ENCODE assay signal across 10 cellular contexts in the genomic region with DNA sequence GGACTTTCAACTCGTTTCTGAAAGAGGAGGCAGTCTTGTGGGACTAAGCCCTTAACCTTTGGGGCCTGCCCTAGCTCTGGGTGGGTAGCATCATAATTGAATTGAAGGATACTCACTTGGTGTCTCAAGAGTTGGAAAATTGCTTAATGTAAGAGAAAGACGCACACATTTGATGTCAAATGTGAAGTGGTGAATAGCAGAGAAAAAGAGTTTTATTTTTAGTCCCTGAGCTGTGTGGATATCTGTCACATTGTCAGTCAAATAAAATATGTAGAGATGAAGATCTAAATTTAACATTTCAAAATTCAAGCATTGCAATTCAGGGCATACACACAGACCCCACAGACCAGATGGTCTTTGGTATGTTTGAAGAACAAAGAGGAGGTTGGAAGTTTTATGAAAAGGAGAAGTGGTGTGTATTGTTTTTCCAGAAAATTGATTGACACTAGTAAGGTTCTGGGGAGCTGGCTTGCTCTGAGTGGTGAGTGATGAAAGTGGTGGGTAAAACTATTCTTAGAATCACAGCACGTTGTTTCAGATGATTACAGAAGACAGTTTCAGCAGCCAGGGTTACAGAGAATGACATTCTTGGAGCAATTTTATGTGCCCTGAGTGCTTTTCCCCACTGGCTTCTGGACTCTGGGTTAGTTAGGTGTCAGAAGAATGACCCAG. TPM values are rescaled to one million over a fixed set of nuclear protein-coding genes. Genes with fewer than 3 reads are reported as not detected.
DNase-seq lines count a peak whose midpoint lies in the region; ATAC-seq and TF ChIP-seq lines count a peak whose summit lies in the region.
"Had no signal": no experiment of that assay in that cellular context is flagged by ENCODE, and none has a peak within 500 bp of the region (broad histone marks: within the 10 kb centered on the region; RNA-seq: fewer than 3 reads in every experiment).

No MANE protein-coding gene starts in this region.

- H3K27ac ChIP-seq in SK-N-SH (ENCODE audit: low read depth in 2 of 2, low read length in 1 of 2) (no peak overlapping the region), heart left ventricle (peak overlapping the region in 11 of 12 donors; percentile 12 to 70 (median 26)), testis (no peak overlapping the region), sigmoid colon (no peak overlapping the region)

- TF ChIP-seq EP300 in SK-N-SH (IDR thresholded peaks at IDR 0.05; ENCODE audit: borderline replicate concordance in 1 of 2, low read depth in 1 of 2, low read length in 1 of 2): no peak
- TF ChIP-seq EP300 in sigmoid colon (IDR thresholded peaks at IDR 0.05): no peak

- intact Hi-C loops in heart left ventricle (cut with DNase I): no loop called here
- intact Hi-C loops in testis (cut with DNase I; ENCODE audit: low total_unique reads): no loop called here
- intact Hi-C loops in sigmoid colon (cut with DNase I): no loop called here

- H3K9me3 ChIP-seq in SK-N-SH: no peaks in the 10 kb centered on the region
- peaks cover 0 to 3% (median 0%) of the 10 kb centered on the region in 12 donors for H3K9me3 ChIP-seq in heart left ventricle
- no peaks in the 10 kb centered on the region for H3K9me3 ChIP-seq in testis
- no peaks in the 10 kb centered on the region for H3K9me3 ChIP-seq in sigmoid colon

- ATAC-seq in GM21723 (IDR thresholded peaks at IDR 0.05; ENCODE audit: unreplicated experiment): peak; percentile 65
- peak; percentile 79 to 94 (median 90) for ATAC-seq in heart left ventricle
- ATAC-seq: left lobe of liver had no signal

- peak overlapping the region; percentile 59; the same call in 1 of the 2 replicates for H3K4me2 ChIP-seq in SK-N-SH

- no peak overlapping the region for H3K9ac ChIP-seq in SK-N-SH

- no peaks in the 10 kb centered on the region for H4K20me1 ChIP-seq in SK-N-SH (ENCODE audit: insufficient read depth)

- TF ChIP-seq POLR2A in heart left ventricle (IDR thresholded peaks at IDR 0.05) (no peak), testis (IDR thresholded peaks at IDR 0.05) (no peak), sigmoid colon (IDR thresholded peaks at IDR 0.05) (no peak)

- H3F3A ChIP-seq in SK-N-SH (replicated peaks; ENCODE audit: insufficient read depth): peaks cover 2% of the 10 kb centered on the region

- 0 out of 4 replicates have a peak, but pooled peaks cover 0 to under 1% of the 10 kb centered on the region in 2 experiments for H3K4me1 ChIP-seq in SK-N-SH (ENCODE audit: control insufficient read depth in 1 of 2, insufficient read depth in 2 of 2, low read depth in 1 of 2, low read length in 1 of 2)
- peaks cover 0 to 21% (median 8%) of the 10 kb centered on the region in 12 donors for H3K4me1 ChIP-seq in heart left ventricle
- H3K4me1 ChIP-seq in testis: no peaks in the 10 kb centered on the region
- peaks cover 0 to 16% (median 10%) of the 10 kb centered on the region in 4 donors for H3K4me1 ChIP-seq in sigmoid colon

- CTCF ChIA-PET in SK-N-SH (lab: Yijun Ruan, JAX): no interaction called here

- no peak for TF ChIP-seq RAD21 in SK-N-SH (IDR thresholded peaks at IDR 0.05; ENCODE audit: low read length)

- H3K4me3 ChIP-seq in SK-N-SH (ENCODE audit: low read depth in 2 of 2, low read length in 1 of 2) (no peak overlapping the region), heart left ventricle (no peak overlapping the region), testis (no peak overlapping the region), sigmoid colon (no peak overlapping the region)

- WGBS in SK-N-SH (ENCODE audit: low lambda C conversion rate): 42% methylated on average over 3 of the region's 3 CpGs
- 27 to 41% (median 35%) methylated on average over 3 of the region's 3 CpGs for WGBS in heart left ventricle, 4 donors
- 55 to 60% methylated on average over 3 of the region's 3 CpGs for WGBS in testis, 2 donors
- 54 to 60% methylated on average over 3 of the region's 3 CpGs for WGBS in sigmoid colon, 2 donors

- peak overlapping the region; percentile 76 for H2AFZ ChIP-seq in SK-N-SH (ENCODE audit: low read depth)

- peak; percentile 20 for DNase-seq in GM13976 (ENCODE audit: low spot score)
- DNase-seq in SK-N-SH: no peak
- DNase-seq in heart left ventricle: no peak
- DNase-seq in testis: no peak
- no peak for DNase-seq in sigmoid colon
- no peak for DNase-seq in SW 1271 (lab: John Stamatoyannopoulos, UW)
- no peak for DNase-seq in cerebellar nuclear complex (lab: John Stamatoyannopoulos, UW)
- DNase-seq: Calu3 had no signal

- no peaks in the 10 kb centered on the region for H3K36me3 ChIP-seq in SK-N-SH (replicated peaks in 1 of 2; ENCODE audit: control insufficient read depth in 1 of 2, insufficient read depth in 2 of 2, low read length in 1 of 2)
- H3K36me3 ChIP-seq in heart left ventricle: no peaks in the 10 kb centered on the region
- H3K36me3 ChIP-seq in testis (ENCODE audit: low read depth, missing control alignments): no peaks in the 10 kb centered on the region
- H3K36me3 ChIP-seq in sigmoid colon: no peaks in the 10 kb centered on the region

- no peak for TF ChIP-seq CTCF in GM13976 (IDR thresholded peaks at IDR 0.05; ENCODE audit: borderline replicate concordance, control extremely low read depth, extremely low read depth, insufficient read depth, missing control alignments)
- TF ChIP-seq CTCF in SK-N-SH (IDR thresholded peaks at IDR 0.05): no peak
- TF ChIP-seq CTCF in heart left ventricle (IDR thresholded peaks at IDR 0.05): no peak
- no peak for TF ChIP-seq CTCF in testis (IDR thresholded peaks at IDR 0.05)
- TF ChIP-seq CTCF in sigmoid colon (IDR thresholded peaks at IDR 0.05): no peak

- POLR2A ChIA-PET in SK-N-SH (lab: Yijun Ruan, JAX): no interaction called here

- no peaks in the 10 kb centered on the region for H3K9me2 ChIP-seq in SK-N-SH

- no peaks in the 10 kb centered on the region for H3K27me3 ChIP-seq in SK-N-SH (ENCODE audit: insufficient read depth)
- no peaks in the 10 kb centered on the region for H3K27me3 ChIP-seq in heart left ventricle
- H3K27me3 ChIP-seq in testis: no peaks in the 10 kb centered on the region
- H3K27me3 ChIP-seq in sigmoid colon: no peaks in the 10 kb centered on the region

- H3K79me2 ChIP-seq in SK-N-SH (ENCODE audit: insufficient read depth): no peaks in the 10 kb centered on the region

- in situ Hi-C loops in GM13976 (cut with MboI; ENCODE audit: low sequenced_read_pairs, unreplicated experiment): no loop called here

TF ChIP-seq in SK-N-SH, 30 proteins besides CTCF, POLR2A, EP300 and RAD21 (continues in another document):
- TF ChIP-seq MEF2A (IDR thresholded peaks at IDR 0.05; ENCODE audit: borderline replicate concordance, low read depth) (no peak), GATA2 (CRISPR knock-in tag; IDR thresholded peaks at IDR 0.05) (no peak), RCOR1 (IDR thresholded peaks at IDR 0.05; ENCODE audit: low read length) (no peak), FOSL2 (IDR thresholded peaks at IDR 0.05; ENCODE audit: borderline replicate concordance, low read depth) (no peak), NRF1 (IDR thresholded peaks at IDR 0.05; ENCODE audit: low read depth, low read length) (no peak), TCF12 (IDR thresholded peaks at IDR 0.05) (no peak), POLR2AphosphoS5 (IDR thresholded peaks at IDR 0.05; ENCODE audit: low read depth, low read length) (no peak), GABPA (IDR thresholded peaks at IDR 0.05; ENCODE audit: low read depth) (no peak), FOXM1 (IDR thresholded peaks at IDR 0.05; ENCODE audit: low read depth) (no peak), NFIC (IDR thresholded peaks at IDR 0.05; ENCODE audit: borderline replicate concordance) (no peak)
- TF ChIP-seq, protein P1, sequence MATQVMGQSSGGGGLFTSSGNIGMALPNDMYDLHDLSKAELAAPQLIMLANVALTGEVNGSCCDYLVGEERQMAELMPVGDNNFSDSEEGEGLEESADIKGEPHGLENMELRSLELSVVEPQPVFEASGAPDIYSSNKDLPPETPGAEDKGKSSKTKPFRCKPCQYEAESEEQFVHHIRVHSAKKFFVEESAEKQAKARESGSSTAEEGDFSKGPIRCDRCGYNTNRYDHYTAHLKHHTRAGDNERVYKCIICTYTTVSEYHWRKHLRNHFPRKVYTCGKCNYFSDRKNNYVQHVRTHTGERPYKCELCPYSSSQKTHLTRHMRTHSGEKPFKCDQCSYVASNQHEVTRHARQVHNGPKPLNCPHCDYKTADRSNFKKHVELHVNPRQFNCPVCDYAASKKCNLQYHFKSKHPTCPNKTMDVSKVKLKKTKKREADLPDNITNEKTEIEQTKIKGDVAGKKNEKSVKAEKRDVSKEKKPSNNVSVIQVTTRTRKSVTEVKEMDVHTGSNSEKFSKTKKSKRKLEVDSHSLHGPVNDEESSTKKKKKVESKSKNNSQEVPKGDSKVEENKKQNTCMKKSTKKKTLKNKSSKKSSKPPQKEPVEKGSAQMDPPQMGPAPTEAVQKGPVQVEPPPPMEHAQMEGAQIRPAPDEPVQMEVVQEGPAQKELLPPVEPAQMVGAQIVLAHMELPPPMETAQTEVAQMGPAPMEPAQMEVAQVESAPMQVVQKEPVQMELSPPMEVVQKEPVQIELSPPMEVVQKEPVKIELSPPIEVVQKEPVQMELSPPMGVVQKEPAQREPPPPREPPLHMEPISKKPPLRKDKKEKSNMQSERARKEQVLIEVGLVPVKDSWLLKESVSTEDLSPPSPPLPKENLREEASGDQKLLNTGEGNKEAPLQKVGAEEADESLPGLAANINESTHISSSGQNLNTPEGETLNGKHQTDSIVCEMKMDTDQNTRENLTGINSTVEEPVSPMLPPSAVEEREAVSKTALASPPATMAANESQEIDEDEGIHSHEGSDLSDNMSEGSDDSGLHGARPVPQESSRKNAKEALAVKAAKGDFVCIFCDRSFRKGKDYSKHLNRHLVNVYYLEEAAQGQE (IDR thresholded peaks at IDR 0.05; ENCODE audit: low read depth, low read length): no peak
- TF ChIP-seq, protein P2, sequence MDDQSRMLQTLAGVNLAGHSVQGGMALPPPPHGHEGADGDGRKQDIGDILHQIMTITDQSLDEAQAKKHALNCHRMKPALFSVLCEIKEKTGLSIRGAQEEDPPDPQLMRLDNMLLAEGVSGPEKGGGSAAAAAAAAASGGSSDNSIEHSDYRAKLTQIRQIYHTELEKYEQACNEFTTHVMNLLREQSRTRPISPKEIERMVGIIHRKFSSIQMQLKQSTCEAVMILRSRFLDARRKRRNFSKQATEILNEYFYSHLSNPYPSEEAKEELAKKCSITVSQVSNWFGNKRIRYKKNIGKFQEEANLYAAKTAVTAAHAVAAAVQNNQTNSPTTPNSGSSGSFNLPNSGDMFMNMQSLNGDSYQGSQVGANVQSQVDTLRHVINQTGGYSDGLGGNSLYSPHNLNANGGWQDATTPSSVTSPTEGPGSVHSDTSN (IDR thresholded peaks at IDR 0.05): no peak

RNA-seq across cellular contexts. Expression of a gene that starts 44.9 kb away (rescaled TPM):
- 1.5 and 2.1 TPM in 2 replicates for polyA plus RNA-seq in SK-N-SH (2012; rRNA removed)
- 2.4 and 2.6 TPM in 2 replicates for polyA plus RNA-seq in SK-N-SH (2012; cell fraction: cytosol; rRNA removed)
- polyA plus RNA-seq in SK-N-SH (2012; cell fraction: nucleus; rRNA removed): 0.62 and 1.2 TPM in 2 replicates
- total RNA-seq in heart left ventricle: 10 to 100 TPM in 2 of 9 donors, 1 to 10 TPM in 7; 3.4 to 11.9 (median 6.8) TPM
- polyA plus RNA-seq in heart left ventricle: 1 to 10 TPM; 1.1 to 8.7 TPM
- 1 to 10 TPM; 5.0 to 7.5 TPM for total RNA-seq in testis
- 15.7 TPM for polyA plus RNA-seq in testis (ENCODE audit: insufficient read depth, low read depth, low replicate concordance)
- 1 to 10 TPM; 2.2 to 5.1 (median 3.8) TPM for total RNA-seq in sigmoid colon
- polyA plus RNA-seq in sigmoid colon: 1 to 10 TPM; 1.8 to 3.7 (median 1.8) TPM

Comparison
In these comparisons a context has a peak if more than half of its experiments do, and no peak if none do; other contexts are left out.
1. H3K27ac ChIP-seq: peak in heart left ventricle (11 of 12); none in SK-N-SH (0 of 2), testis (0 of 2) and sigmoid colon (0 of 4).